ENCODE assay signal across 9 cellular contexts in the genomic region with DNA sequence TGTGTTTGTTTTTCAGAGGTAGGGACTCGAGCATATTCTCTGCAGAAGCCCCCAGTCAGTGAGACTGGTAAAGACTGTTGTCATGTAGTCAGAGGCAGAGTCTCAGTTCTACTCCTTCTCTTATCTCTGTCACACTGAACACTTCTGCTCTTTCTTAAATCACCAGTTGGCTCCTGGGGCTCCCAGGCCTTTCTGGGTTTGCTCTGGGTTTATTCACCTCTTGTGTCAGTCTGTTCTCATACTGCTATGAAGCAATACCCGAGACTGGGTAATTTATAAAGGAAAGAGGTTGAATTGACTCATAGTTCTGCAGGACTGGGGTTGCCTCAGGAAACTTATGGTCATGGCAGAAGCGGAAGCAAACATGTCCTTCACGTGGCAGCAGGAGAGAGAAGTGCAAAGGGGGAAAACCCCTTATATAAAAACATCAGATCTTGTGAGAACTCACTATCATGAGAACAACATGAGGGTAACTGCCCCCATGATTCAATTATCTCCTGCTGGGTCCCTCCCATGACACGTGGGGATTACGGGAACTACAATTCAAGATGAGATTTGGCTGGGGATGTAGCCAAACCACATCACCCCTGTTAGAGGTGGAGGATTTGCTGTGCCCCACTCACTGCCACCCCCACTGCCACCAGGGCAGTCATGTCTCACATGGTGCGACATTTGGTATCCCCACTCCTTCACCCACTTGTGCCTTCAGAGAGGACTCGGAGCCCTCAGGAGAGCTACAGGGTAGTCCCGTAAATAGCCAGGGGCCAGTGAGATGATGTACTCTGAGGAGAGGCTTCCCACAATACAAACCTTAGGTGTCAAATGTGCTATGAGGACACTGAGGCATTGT. TPM values are rescaled to one million over a fixed set of nuclear protein-coding genes. Genes with fewer than 3 reads are reported as not detected.
DNase-seq lines count a peak whose midpoint lies in the region; ATAC-seq, FAIRE-seq and TF ChIP-seq lines count a peak whose summit lies in the region.
"Had no signal": no experiment of that assay in that cellular context is flagged by ENCODE, and none has a peak within 500 bp of the region (broad histone marks: within the 10 kb centered on the region; RNA-seq: fewer than 3 reads in every experiment).

No MANE protein-coding gene starts in this region.

- H3K9me3 ChIP-seq in ascending aorta = no peaks in the 10 kb centered on the region

- TF ChIP-seq CTCF in ascending aorta (IDR thresholded peaks at IDR 0.05) (no peak), omental fat pad (IDR thresholded peaks at IDR 0.05) (no peak)

- peak overlapping the region; percentile 43 for H3K27ac Mint-ChIP-seq in T-helper 1 cell treated with Interleukin-12 subunit alpha and Interleukin-12 subunit beta and Interleukin-4 antibody, amounts not matched to agents 30 μg/mL and 1 μg/mL, for 36 hours

- H3K4me3 Mint-ChIP-seq in T-helper 1 cell treated with Interleukin-12 subunit alpha and Interleukin-12 subunit beta and Interleukin-4 antibody, amounts not matched to agents 30 μg/mL and 1 μg/mL, for 36 hours = no peak overlapping the region

- no peaks in the 10 kb centered on the region for H3K9me3 Mint-ChIP-seq in T-helper 1 cell treated with Interleukin-12 subunit alpha and Interleukin-12 subunit beta and Interleukin-4 antibody, amounts not matched to agents 30 μg/mL and 1 μg/mL, for 36 hours

- FAIRE-seq in HTR-8/SVneo (lab: Jason Lieb, UNC) = no peak

- DNase-seq in ascending aorta (ENCODE audit: low spot score in 2 of 2) (peak; percentile 28 to 65), omental fat pad (ENCODE audit: low spot score) (no peak), NCI-H526 treated with DMSO at 0.1 percent for 48 hours (lab: John Stamatoyannopoulos, UW) (no peak), GM19240 (ENCODE audit: insufficient read length, low spot score) (no peak), HTR-8/SVneo (ENCODE audit: insufficient read length, low spot score) (no peak)

- peaks cover 26% of the 10 kb centered on the region for H3K27me3 Mint-ChIP-seq in T-helper 1 cell treated with Interleukin-12 subunit alpha and Interleukin-12 subunit beta and Interleukin-4 antibody, amounts not matched to agents 30 μg/mL and 1 μg/mL, for 36 hours (ENCODE audit: low read depth)

- peaks cover 36% of the 10 kb centered on the region for H3K4me1 Mint-ChIP-seq in T-helper 1 cell treated with Interleukin-12 subunit alpha and Interleukin-12 subunit beta and Interleukin-4 antibody, amounts not matched to agents 30 μg/mL and 1 μg/mL, for 36 hours (ENCODE audit: low read depth)

- no peaks in the 10 kb centered on the region for H3K27me3 ChIP-seq in ascending aorta

- ATAC-seq in GM18867 (IDR thresholded peaks at IDR 0.05; ENCODE audit: unreplicated experiment) (peak; percentile 73), HG02981 (IDR thresholded peaks at IDR 0.05; ENCODE audit: unreplicated experiment) (peak; percentile 78), omental fat pad (ENCODE audit: low FRiP score) (peak; percentile 41)
- ATAC-seq: Panc1 had no signal

- H3K4me3 ChIP-seq in ascending aorta = no peak overlapping the region

- H3K36me3 ChIP-seq in ascending aorta = no peaks in the 10 kb centered on the region

- H3K36me3 Mint-ChIP-seq in T-helper 1 cell treated with Interleukin-12 subunit alpha and Interleukin-12 subunit beta and Interleukin-4 antibody, amounts not matched to agents 30 μg/mL and 1 μg/mL, for 36 hours (ENCODE audit: low read depth) = peaks cover 2% of the 10 kb centered on the region

- intact Hi-C loops in ascending aorta (cut with DNase I) = no loop called here

- no peak overlapping the region for H3K27ac ChIP-seq in ascending aorta

- no peaks in the 10 kb centered on the region for H3K4me1 ChIP-seq in ascending aorta

RNA-seq across cellular contexts. Expression of a gene that starts 35.9 kb away (rescaled TPM):
- total RNA-seq in ascending aorta (65.5 TPM), omental fat pad (10 to 100 TPM; 12.1 to 54.9 (median 29.9) TPM)

Comparison
In these comparisons a context has a peak if more than half of its experiments do, and no peak if none do; other contexts are left out.
1. DNase-seq: peak in ascending aorta (2 of 2); none in omental fat pad (single experiment), NCI-H526 treated with DMSO at 0.1 percent for 48 hours (single experiment), GM19240 (single experiment) and HTR-8/SVneo (single experiment).
2. Peak in every context shown above with its lines, with median percentiles within 50 percentile points of each other: ATAC-seq.